ENCODE assay signal across 8 cellular contexts in genomic region chr19:4829001-4829712, GRCh38. TPM values are rescaled to one million over a fixed set of nuclear protein-coding genes. Genes with fewer than 3 reads are reported as not detected.
DNase-seq lines count a peak whose midpoint lies in the region; ATAC-seq and TF ChIP-seq lines count a peak whose summit lies in the region.

No MANE protein-coding gene starts in this region.

- H3K4me1 Mint-ChIP-seq in IgD-negative memory B cell = peaks cover 11 to 23% (median 19%) of the 10 kb centered on the region in 3 donors
- H3K4me1 Mint-ChIP-seq in natural killer cell treated with Interleukin-12 subunit alpha and Interleukin-12 subunit beta and Interleukin-15 and Interleukin-18, amount 100 ng/mL, for 72 hours (ENCODE audit: low read depth in 2 of 2) = peaks cover 20 to 27% of the 10 kb centered on the region in 2 donors

- H3K4me3 Mint-ChIP-seq in IgD-negative memory B cell = peak overlapping the region; percentile 77 to 95 (median 83)
- H3K4me3 Mint-ChIP-seq in natural killer cell treated with Interleukin-12 subunit alpha and Interleukin-12 subunit beta and Interleukin-15 and Interleukin-18, amount 100 ng/mL, for 72 hours = peak overlapping the region; percentile 94

- H3K27ac Mint-ChIP-seq in IgD-negative memory B cell = peak overlapping the region; percentile 76 to 93 (median 89)
- peak overlapping the region; percentile 93 for H3K27ac Mint-ChIP-seq in natural killer cell treated with Interleukin-12 subunit alpha and Interleukin-12 subunit beta and Interleukin-15 and Interleukin-18, amount 100 ng/mL, for 72 hours

- no peaks in the 10 kb centered on the region for H3K27me3 Mint-ChIP-seq in IgD-negative memory B cell
- no peaks in the 10 kb centered on the region for H3K27me3 Mint-ChIP-seq in natural killer cell treated with Interleukin-12 subunit alpha and Interleukin-12 subunit beta and Interleukin-15 and Interleukin-18, amount 100 ng/mL, for 72 hours

- peak; percentile 15 for TF ChIP-seq CTCF in astrocyte of the cerebellum (IDR thresholded peaks at IDR 0.05; ENCODE audit: low read depth, low read length, missing control alignments)

- H3K4me3 ChIP-seq in astrocyte of the cerebellum (ENCODE audit: low read depth, low read length) = no peak overlapping the region

- in situ Hi-C loops in astrocyte of the cerebellum (cut with HindIII; ENCODE audit: low sequenced_read_pairs) = no loop called here

- peaks cover 2% of the 10 kb centered on the region for H3K36me3 Mint-ChIP-seq in IgD-negative memory B cell
- H3K36me3 Mint-ChIP-seq in natural killer cell treated with Interleukin-12 subunit alpha and Interleukin-12 subunit beta and Interleukin-15 and Interleukin-18, amount 100 ng/mL, for 72 hours = peaks cover 8% of the 10 kb centered on the region

- ATAC-seq in natural killer cell treated with Interleukin-12 subunit alpha and Interleukin-12 subunit beta and Interleukin-15 and Interleukin-18, amount 100 ng/mL, for 72 hours = no peak
- ATAC-seq in HG03460 (IDR thresholded peaks at IDR 0.05; ENCODE audit: unreplicated experiment) (no peak), HG02938 (IDR thresholded peaks at IDR 0.05; ENCODE audit: unreplicated experiment) (no peak)

- no peaks in the 10 kb centered on the region for H3K9me3 Mint-ChIP-seq in IgD-negative memory B cell
- no peaks in the 10 kb centered on the region for H3K9me3 Mint-ChIP-seq in natural killer cell treated with Interleukin-12 subunit alpha and Interleukin-12 subunit beta and Interleukin-15 and Interleukin-18, amount 100 ng/mL, for 72 hours

- peak; percentile 47 for DNase-seq in D341Med (ENCODE audit: low spot score)
- DNase-seq in astrocyte of the cerebellum (ENCODE audit: low read depth) = no peak
- DNase-seq in natural killer cell treated with Interleukin-12 subunit alpha and Interleukin-12 subunit beta and Interleukin-15 and Interleukin-18, amount 100 ng/mL, for 72 hours (ENCODE audit: low spot score) = no peak
- no peak for DNase-seq in activated gamma-delta T cell treated with Interleukin-2 at 50 U/mL for 16 hours
- no peak for DNase-seq in NCI-H446 (lab: John Stamatoyannopoulos, UW)

RNA-seq across cellular contexts. Expression of gene TICAM1, which starts 2.4 kb away (rescaled TPM):
- 23.3 TPM for polyA plus RNA-seq in IgD-negative memory B cell
- total RNA-seq in natural killer cell treated with Interleukin-12 subunit alpha and Interleukin-12 subunit beta and Interleukin-15 and Interleukin-18, amount 100 ng/mL, for 72 hours = 10 to 100 TPM; 42.6 to 47.0 TPM

RNA-seq across cellular contexts. Expression of gene FEM1A, which starts 37.6 kb away (rescaled TPM):
- polyA plus RNA-seq in IgD-negative memory B cell = 4.1 TPM
- 10 to 100 TPM; 19.7 to 24.0 TPM for total RNA-seq in natural killer cell treated with Interleukin-12 subunit alpha and Interleukin-12 subunit beta and Interleukin-15 and Interleukin-18, amount 100 ng/mL, for 72 hours

RNA-seq across cellular contexts. Expression of gene PLIN3, which starts 38.3 kb away (rescaled TPM):
- 52.1 TPM for polyA plus RNA-seq in IgD-negative memory B cell
- 10 to 100 TPM; 25.1 to 34.0 TPM for total RNA-seq in natural killer cell treated with Interleukin-12 subunit alpha and Interleukin-12 subunit beta and Interleukin-15 and Interleukin-18, amount 100 ng/mL, for 72 hours
